Comparison of ENCODE assay signal across 1 cellular context in the genomic region with DNA sequence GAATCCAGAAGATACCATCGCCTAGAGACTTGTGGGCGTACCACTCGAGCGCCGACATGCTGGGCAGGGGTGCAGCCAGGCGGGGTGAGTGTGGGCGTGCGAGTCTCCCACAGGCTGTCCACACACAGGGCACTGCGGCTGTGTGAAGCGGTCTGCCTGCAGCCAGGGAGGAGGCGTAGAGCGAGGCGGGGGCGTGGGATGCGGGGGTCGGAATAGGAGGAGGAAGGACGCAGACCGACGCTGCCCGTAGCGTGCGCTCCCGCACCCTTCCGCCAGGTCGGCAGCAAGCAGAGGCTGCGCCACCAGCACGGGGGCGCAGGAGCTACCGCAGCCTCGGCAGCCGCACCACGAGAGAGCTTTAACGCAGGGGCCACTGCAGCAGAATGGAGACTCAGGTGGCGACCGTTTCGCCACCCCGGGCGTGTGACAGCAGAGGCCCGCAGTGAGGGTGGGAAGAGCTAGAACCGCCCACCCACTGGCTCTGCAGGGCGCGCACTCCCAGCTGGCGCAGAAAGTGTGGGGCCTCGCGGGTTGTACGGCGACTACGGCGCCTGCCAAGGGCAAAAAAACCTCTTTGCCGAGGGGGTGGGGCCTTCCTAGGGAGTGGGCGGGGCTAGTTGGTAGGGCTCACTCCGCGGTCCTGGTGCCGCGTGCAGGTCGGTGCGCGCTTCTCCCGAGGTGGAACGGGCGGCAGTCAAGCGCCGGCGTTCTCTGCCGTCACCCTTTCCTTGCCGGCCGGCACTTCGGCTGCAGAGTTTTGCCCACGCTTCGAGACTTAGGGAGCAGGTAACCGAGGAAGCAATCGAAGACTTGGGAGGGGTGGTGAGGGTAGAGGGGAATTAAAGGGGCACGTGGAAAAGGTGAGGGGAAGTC.
TF ChIP-seq lines count a peak whose summit lies in the region.

A gene (minus strand): TSS at position 537 of the 873 bp plus-strand sequence. CDS start 479 bp downstream, at position 58.
A gene with protein sequence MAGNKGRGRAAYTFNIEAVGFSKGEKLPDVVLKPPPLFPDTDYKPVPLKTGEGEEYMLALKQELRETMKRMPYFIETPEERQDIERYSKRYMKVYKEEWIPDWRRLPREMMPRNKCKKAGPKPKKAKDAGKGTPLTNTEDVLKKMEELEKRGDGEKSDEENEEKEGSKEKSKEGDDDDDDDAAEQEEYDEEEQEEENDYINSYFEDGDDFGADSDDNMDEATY (plus strand): TSS at position 630 of the 873 bp plus-strand sequence. CDS start 10,704 bp downstream, outside the sequence.

TF ChIP-seq in GM12878, 131 proteins besides CTCF, POLR2A, EP300 and RAD21 (continued from another document and continues in another):
- TF ChIP-seq, protein P1, sequence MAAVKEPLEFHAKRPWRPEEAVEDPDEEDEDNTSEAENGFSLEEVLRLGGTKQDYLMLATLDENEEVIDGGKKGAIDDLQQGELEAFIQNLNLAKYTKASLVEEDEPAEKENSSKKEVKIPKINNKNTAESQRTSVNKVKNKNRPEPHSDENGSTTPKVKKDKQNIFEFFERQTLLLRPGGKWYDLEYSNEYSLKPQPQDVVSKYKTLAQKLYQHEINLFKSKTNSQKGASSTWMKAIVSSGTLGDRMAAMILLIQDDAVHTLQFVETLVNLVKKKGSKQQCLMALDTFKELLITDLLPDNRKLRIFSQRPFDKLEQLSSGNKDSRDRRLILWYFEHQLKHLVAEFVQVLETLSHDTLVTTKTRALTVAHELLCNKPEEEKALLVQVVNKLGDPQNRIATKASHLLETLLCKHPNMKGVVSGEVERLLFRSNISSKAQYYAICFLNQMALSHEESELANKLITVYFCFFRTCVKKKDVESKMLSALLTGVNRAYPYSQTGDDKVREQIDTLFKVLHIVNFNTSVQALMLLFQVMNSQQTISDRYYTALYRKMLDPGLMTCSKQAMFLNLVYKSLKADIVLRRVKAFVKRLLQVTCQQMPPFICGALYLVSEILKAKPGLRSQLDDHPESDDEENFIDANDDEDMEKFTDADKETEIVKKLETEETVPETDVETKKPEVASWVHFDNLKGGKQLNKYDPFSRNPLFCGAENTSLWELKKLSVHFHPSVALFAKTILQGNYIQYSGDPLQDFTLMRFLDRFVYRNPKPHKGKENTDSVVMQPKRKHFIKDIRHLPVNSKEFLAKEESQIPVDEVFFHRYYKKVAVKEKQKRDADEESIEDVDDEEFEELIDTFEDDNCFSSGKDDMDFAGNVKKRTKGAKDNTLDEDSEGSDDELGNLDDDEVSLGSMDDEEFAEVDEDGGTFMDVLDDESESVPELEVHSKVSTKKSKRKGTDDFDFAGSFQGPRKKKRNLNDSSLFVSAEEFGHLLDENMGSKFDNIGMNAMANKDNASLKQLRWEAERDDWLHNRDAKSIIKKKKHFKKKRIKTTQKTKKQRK (IDR thresholded peaks at IDR 0.05; ENCODE audit: low read depth, low read length), result no peak
- TF ChIP-seq SREBF1 (IDR thresholded peaks at IDR 0.05; ENCODE audit: low read length) (no peak), RUNX3 (IDR thresholded peaks at IDR 0.05; ENCODE audit: low read length) (peak; percentile 69), YBX1 (IDR thresholded peaks at IDR 0.05) (no peak), CBFB (IDR thresholded peaks at IDR 0.05; ENCODE audit: low read depth) (peak; percentile 81; the same call in 1 of the 2 replicates), SREBF2 (IDR thresholded peaks at IDR 0.05; ENCODE audit: low read length) (no peak), CREM (IDR thresholded peaks at IDR 0.05; ENCODE audit: low read depth) (peak; percentile 3), ETV6 (conservative IDR thresholded peaks at IDR 0.05 in 1 of 2, IDR thresholded peaks at IDR 0.05 in 1 of 2; ENCODE audit: borderline replicate concordance in 1 of 2, low read depth in 1 of 2) (no peak), POLR2AphosphoS5 (IDR thresholded peaks at IDR 0.05; ENCODE audit: low read length) (peak; percentile 90)
- TF ChIP-seq, protein P2, sequence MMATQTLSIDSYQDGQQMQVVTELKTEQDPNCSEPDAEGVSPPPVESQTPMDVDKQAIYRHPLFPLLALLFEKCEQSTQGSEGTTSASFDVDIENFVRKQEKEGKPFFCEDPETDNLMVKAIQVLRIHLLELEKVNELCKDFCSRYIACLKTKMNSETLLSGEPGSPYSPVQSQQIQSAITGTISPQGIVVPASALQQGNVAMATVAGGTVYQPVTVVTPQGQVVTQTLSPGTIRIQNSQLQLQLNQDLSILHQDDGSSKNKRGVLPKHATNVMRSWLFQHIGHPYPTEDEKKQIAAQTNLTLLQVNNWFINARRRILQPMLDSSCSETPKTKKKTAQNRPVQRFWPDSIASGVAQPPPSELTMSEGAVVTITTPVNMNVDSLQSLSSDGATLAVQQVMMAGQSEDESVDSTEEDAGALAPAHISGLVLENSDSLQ (IDR thresholded peaks at IDR 0.05), result no peak
- TF ChIP-seq, protein P3, sequence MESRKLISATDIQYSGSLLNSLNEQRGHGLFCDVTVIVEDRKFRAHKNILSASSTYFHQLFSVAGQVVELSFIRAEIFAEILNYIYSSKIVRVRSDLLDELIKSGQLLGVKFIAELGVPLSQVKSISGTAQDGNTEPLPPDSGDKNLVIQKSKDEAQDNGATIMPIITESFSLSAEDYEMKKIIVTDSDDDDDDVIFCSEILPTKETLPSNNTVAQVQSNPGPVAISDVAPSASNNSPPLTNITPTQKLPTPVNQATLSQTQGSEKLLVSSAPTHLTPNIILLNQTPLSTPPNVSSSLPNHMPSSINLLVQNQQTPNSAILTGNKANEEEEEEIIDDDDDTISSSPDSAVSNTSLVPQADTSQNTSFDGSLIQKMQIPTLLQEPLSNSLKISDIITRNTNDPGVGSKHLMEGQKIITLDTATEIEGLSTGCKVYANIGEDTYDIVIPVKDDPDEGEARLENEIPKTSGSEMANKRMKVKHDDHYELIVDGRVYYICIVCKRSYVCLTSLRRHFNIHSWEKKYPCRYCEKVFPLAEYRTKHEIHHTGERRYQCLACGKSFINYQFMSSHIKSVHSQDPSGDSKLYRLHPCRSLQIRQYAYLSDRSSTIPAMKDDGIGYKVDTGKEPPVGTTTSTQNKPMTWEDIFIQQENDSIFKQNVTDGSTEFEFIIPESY (IDR thresholded peaks at IDR 0.05), result no peak
- TF ChIP-seq, protein P4, sequence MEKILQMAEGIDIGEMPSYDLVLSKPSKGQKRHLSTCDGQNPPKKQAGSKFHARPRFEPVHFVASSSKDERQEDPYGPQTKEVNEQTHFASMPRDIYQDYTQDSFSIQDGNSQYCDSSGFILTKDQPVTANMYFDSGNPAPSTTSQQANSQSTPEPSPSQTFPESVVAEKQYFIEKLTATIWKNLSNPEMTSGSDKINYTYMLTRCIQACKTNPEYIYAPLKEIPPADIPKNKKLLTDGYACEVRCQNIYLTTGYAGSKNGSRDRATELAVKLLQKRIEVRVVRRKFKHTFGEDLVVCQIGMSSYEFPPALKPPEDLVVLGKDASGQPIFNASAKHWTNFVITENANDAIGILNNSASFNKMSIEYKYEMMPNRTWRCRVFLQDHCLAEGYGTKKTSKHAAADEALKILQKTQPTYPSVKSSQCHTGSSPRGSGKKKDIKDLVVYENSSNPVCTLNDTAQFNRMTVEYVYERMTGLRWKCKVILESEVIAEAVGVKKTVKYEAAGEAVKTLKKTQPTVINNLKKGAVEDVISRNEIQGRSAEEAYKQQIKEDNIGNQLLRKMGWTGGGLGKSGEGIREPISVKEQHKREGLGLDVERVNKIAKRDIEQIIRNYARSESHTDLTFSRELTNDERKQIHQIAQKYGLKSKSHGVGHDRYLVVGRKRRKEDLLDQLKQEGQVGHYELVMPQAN (conservative IDR thresholded peaks at IDR 0.05), result peak; percentile 89
- TF ChIP-seq, protein P5, sequence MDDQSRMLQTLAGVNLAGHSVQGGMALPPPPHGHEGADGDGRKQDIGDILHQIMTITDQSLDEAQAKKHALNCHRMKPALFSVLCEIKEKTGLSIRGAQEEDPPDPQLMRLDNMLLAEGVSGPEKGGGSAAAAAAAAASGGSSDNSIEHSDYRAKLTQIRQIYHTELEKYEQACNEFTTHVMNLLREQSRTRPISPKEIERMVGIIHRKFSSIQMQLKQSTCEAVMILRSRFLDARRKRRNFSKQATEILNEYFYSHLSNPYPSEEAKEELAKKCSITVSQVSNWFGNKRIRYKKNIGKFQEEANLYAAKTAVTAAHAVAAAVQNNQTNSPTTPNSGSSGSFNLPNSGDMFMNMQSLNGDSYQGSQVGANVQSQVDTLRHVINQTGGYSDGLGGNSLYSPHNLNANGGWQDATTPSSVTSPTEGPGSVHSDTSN (IDR thresholded peaks at IDR 0.05; ENCODE audit: insufficient replicate concordance, low read depth, low read length), result peak; percentile 31
- TF ChIP-seq, protein P6, sequence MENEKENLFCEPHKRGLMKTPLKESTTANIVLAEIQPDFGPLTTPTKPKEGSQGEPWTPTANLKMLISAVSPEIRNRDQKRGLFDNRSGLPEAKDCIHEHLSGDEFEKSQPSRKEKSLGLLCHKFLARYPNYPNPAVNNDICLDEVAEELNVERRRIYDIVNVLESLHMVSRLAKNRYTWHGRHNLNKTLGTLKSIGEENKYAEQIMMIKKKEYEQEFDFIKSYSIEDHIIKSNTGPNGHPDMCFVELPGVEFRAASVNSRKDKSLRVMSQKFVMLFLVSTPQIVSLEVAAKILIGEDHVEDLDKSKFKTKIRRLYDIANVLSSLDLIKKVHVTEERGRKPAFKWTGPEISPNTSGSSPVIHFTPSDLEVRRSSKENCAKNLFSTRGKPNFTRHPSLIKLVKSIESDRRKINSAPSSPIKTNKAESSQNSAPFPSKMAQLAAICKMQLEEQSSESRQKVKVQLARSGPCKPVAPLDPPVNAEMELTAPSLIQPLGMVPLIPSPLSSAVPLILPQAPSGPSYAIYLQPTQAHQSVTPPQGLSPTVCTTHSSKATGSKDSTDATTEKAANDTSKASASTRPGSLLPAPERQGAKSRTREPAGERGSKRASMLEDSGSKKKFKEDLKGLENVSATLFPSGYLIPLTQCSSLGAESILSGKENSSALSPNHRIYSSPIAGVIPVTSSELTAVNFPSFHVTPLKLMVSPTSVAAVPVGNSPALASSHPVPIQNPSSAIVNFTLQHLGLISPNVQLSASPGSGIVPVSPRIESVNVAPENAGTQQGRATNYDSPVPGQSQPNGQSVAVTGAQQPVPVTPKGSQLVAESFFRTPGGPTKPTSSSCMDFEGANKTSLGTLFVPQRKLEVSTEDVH (IDR thresholded peaks at IDR 0.05; ENCODE audit: low read depth, partially characterized antibody), result no peak
- TF ChIP-seq, protein P7, sequence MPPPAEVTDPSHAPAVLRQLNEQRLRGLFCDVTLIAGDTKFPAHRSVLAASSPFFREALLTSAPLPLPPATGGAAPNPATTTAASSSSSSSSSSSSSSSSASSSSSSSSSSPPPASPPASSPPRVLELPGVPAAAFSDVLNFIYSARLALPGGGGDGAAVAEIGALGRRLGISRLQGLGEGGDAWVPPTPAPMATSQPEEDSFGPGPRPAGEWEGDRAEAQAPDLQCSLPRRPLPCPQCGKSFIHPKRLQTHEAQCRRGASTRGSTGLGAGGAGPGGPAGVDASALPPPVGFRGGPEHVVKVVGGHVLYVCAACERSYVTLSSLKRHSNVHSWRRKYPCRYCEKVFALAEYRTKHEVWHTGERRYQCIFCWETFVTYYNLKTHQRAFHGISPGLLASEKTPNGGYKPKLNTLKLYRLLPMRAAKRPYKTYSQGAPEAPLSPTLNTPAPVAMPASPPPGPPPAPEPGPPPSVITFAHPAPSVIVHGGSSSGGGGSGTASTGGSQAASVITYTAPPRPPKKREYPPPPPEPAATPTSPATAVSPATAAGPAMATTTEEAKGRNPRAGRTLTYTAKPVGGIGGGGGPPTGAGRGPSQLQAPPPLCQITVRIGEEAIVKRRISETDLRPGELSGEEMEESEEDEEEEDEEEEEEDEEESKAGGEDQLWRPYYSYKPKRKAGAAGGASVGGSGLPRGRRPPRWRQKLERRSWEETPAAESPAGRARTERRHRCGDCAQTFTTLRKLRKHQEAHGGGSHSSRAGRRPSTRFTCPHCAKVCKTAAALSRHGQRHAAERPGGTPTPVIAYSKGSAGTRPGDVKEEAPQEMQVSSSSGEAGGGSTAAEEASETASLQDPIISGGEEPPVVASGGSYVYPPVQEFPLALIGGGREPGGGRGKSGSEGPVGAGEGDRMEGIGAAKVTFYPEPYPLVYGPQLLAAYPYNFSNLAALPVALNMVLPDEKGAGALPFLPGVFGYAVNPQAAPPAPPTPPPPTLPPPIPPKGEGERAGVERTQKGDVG (CRISPR knock-in tag; IDR thresholded peaks at IDR 0.05), result no peak
- TF ChIP-seq, protein P8, sequence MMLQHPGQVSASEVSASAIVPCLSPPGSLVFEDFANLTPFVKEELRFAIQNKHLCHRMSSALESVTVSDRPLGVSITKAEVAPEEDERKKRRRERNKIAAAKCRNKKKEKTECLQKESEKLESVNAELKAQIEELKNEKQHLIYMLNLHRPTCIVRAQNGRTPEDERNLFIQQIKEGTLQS (IDR thresholded peaks at IDR 0.05; ENCODE audit: borderline replicate concordance, extremely low read depth, low read depth, low read length), result no peak
- TF ChIP-seq, protein P9, sequence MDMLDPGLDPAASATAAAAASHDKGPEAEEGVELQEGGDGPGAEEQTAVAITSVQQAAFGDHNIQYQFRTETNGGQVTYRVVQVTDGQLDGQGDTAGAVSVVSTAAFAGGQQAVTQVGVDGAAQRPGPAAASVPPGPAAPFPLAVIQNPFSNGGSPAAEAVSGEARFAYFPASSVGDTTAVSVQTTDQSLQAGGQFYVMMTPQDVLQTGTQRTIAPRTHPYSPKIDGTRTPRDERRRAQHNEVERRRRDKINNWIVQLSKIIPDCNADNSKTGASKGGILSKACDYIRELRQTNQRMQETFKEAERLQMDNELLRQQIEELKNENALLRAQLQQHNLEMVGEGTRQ (IDR thresholded peaks at IDR 0.05; ENCODE audit: borderline replicate concordance, low read depth, low read length), result no peak
- TF ChIP-seq, protein P10, sequence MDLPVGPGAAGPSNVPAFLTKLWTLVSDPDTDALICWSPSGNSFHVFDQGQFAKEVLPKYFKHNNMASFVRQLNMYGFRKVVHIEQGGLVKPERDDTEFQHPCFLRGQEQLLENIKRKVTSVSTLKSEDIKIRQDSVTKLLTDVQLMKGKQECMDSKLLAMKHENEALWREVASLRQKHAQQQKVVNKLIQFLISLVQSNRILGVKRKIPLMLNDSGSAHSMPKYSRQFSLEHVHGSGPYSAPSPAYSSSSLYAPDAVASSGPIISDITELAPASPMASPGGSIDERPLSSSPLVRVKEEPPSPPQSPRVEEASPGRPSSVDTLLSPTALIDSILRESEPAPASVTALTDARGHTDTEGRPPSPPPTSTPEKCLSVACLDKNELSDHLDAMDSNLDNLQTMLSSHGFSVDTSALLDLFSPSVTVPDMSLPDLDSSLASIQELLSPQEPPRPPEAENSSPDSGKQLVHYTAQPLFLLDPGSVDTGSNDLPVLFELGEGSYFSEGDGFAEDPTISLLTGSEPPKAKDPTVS (IDR thresholded peaks at IDR 0.05; ENCODE audit: low read depth, low read length), result no peak
